ENCODE assay signal across 10 cellular contexts in the genomic region with DNA sequence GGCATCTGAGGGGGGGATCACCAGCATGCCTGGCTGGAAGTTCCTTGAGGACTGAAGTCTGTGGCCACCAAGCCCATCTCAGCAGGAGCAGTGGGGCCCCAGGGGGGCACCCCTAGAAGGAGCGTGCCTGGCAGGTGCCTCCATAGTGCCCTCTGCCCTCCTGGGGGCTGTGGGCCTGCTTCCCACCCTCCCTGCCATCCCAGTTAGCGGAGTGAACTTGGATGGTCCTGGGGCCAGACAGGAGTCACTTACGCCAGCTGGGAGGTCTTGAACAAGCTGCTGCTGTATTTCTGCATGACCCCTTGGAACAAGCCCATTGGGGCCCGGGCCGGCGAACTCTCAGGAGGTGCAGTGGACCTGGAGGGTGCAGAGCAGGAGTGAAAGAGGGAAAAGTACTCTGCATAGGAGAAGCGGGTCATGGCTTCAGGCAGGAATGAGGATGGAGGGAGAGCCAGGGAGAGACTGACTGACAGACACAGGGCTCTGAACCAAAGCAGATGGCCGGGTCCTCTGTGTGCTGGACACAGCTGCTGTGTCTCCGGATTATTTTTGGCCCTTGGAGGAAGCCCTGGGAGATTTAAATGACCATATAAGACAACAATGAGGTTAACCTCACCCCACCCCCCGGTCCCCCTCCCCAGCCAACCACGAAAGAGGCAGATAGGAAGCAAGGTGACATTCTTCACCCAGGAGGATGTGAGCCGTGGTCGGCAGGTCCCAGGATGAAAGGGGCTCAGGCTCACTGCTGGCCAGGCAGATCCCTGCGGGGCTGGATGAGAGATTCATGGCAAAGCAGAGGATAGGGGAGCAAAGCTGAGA. TPM values are rescaled to one million over a fixed set of nuclear protein-coding genes. Genes with fewer than 3 reads are reported as not detected.
DNase-seq lines count a peak whose midpoint lies in the region; ATAC-seq and TF ChIP-seq lines count a peak whose summit lies in the region.
"Had no signal": no experiment of that assay in that cellular context is flagged by ENCODE, and none has a peak within 500 bp of the region (broad histone marks: within the 10 kb centered on the region; RNA-seq: fewer than 3 reads in every experiment).

No MANE protein-coding gene starts in this region.

- H3K9me3 ChIP-seq in colonic mucosa = no peaks in the 10 kb centered on the region

- H3K79me2 ChIP-seq in KMS-11 (ENCODE audit: insufficient read depth, low read depth) = no peaks in the 10 kb centered on the region

- peaks cover 75% of the 10 kb centered on the region for H3K4me1 ChIP-seq in KMS-11 (ENCODE audit: low read depth, poor library complexity, severe bottlenecking)
- no peaks in the 10 kb centered on the region for H3K4me1 ChIP-seq in colonic mucosa

- no peaks in the 10 kb centered on the region for H4K20me1 ChIP-seq in KMS-11 (ENCODE audit: insufficient read depth)

- ATAC-seq in HG02840 (IDR thresholded peaks at IDR 0.05; ENCODE audit: low FRiP score, unreplicated experiment) (no peak), WTC11 (no peak)

- H3K27ac ChIP-seq in KMS-11 = no peak overlapping the region; the same call in 1 of the 2 replicates
- H3K27ac ChIP-seq in colonic mucosa = no peak overlapping the region
- H3K27ac ChIP-seq: RWPE1 had no signal

- no peak overlapping the region for H2AFZ ChIP-seq in KMS-11 (ENCODE audit: low read depth)

- H3K36me3 ChIP-seq in GM06990 (ENCODE audit: control insufficient read depth, insufficient read depth, low read length) (peaks cover 4% of the 10 kb centered on the region; the same call in 1 of the 2 replicates), KMS-11 (ENCODE audit: insufficient read depth) (no peaks in the 10 kb centered on the region), colonic mucosa (no peaks in the 10 kb centered on the region)

- H3K4me1 Mint-ChIP-seq in nephron (peaks cover 66% of the 10 kb centered on the region), WTC11 (peaks cover 42% of the 10 kb centered on the region)

- H3K9ac ChIP-seq in KMS-11 (peak overlapping the region; percentile 25; the same call in 1 of the 2 replicates), colonic mucosa (ENCODE audit: low read depth in 2 of 2, low read length in 2 of 2) (peak overlapping the region; percentile 44 to 50)

- no peak for TF ChIP-seq CTCF in GM06990 (IDR thresholded peaks at IDR 0.05; ENCODE audit: insufficient read depth, low read length, poor library complexity, severe bottlenecking)
- no peak for TF ChIP-seq CTCF in KMS-11 (conservative IDR thresholded peaks at IDR 0.05; ENCODE audit: low read depth, low read length)
- no peak for TF ChIP-seq CTCF in colonic mucosa (IDR thresholded peaks at IDR 0.05)
- no peak for TF ChIP-seq CTCF in nephron (IDR thresholded peaks at IDR 0.05; ENCODE audit: unreplicated experiment in 3 of 3)
- no peak for TF ChIP-seq CTCF in WTC11 (IDR thresholded peaks at IDR 0.05)

- H3K9me3 Mint-ChIP-seq in nephron = no peaks in the 10 kb centered on the region
- H3K9me3 Mint-ChIP-seq in WTC11 = no peaks in the 10 kb centered on the region

- CTCF ChIA-PET in WTC11 (lab: Charles Lee) = interaction anchor here (7.5 kb wide), 1 partner anchor 17 kb away, joined by 52 read pairs; no protein-coding TSS in a partner anchor

- peak overlapping the region in 2 of 3 experiments; percentile 13 to 16 for H3K27ac Mint-ChIP-seq in nephron
- H3K27ac Mint-ChIP-seq in WTC11 = no peak overlapping the region

- peak overlapping the region; percentile 61 for H3K4me3 ChIP-seq in GM06990 (replicated peaks; ENCODE audit: low read depth, low read length)
- H3K4me3 ChIP-seq in KMS-11 (IDR thresholded peaks at IDR 0.05; ENCODE audit: insufficient read depth, low read depth, low read length) = no peak overlapping the region
- no peak overlapping the region for H3K4me3 ChIP-seq in colonic mucosa

- peak overlapping the region; percentile 51 for H3K4me2 ChIP-seq in KMS-11

- no peak for DNase-seq in GM06990 (ENCODE audit: extremely low read depth, insufficient read length)
- DNase-seq in colonic mucosa = no peak
- no peak for DNase-seq in DMS153 treated with DMSO at 0.1 percent for 48 hours (lab: John Stamatoyannopoulos, UW; ENCODE audit: unreplicated experiment)
- no peak for DNase-seq in NCI-H146 treated with DMSO at 0.1 percent for 48 hours (lab: John Stamatoyannopoulos, UW; ENCODE audit: unreplicated experiment)
- DNase-seq in WTC11 (ENCODE audit: low spot score) = no peak

- peak overlapping the region in 2 of 3 experiments; percentile 61 to 73 for H3K4me3 Mint-ChIP-seq in nephron
- H3K4me3 Mint-ChIP-seq in WTC11 = no peak overlapping the region

- H3K27me3 Mint-ChIP-seq in nephron (ENCODE audit: low read depth) = peaks cover 23% of the 10 kb centered on the region
- H3K27me3 Mint-ChIP-seq in WTC11 (ENCODE audit: low read depth) = no peaks in the 10 kb centered on the region

- POLR2A ChIA-PET in WTC11 (lab: Charles Lee) = no interaction called here

- H3K27me3 ChIP-seq in GM06990 (replicated peaks; ENCODE audit: control insufficient read depth, insufficient read depth, low read length) (no peaks in the 10 kb centered on the region), KMS-11 (ENCODE audit: insufficient read depth, low read depth) (no peaks in the 10 kb centered on the region), colonic mucosa (no peaks in the 10 kb centered on the region)

- H3K36me3 Mint-ChIP-seq in nephron (ENCODE audit: low read depth) = no peaks in the 10 kb centered on the region
- no peaks in the 10 kb centered on the region for H3K36me3 Mint-ChIP-seq in WTC11

- intact Hi-C loops in colonic mucosa (cut with DNase I) = no loop called here

TF ChIP-seq in WTC11, 78 proteins besides CTCF, POLR2A, EP300 and RAD21:
- TF ChIP-seq OVOL2 (CRISPR knock-in tag; IDR thresholded peaks at IDR 0.05; ENCODE audit: borderline replicate concordance) = no peak

RNA-seq across cellular contexts. Expression of a gene that starts 19.6 kb away (rescaled TPM):
- 10 to 100 TPM in 1 of 2 donors, 1 to 10 TPM in 1; 1.3 to 13.4 TPM for total RNA-seq in colonic mucosa
- 0.37 to 0.73 TPM (median 0.71 TPM) in 3 replicates for total RNA-seq in WTC11 (2021)

RNA-seq across cellular contexts. Expression of a gene that starts 29.6 kb away (rescaled TPM):
- total RNA-seq in colonic mucosa (not detected), WTC11 (2021) (not detected in 3 replicates)
- total RNA-seq: urinary bladder had no signal

RNA-seq across cellular contexts. Expression of a gene that starts 40.4 kb away (rescaled TPM):
- total RNA-seq in colonic mucosa (not detected), WTC11 (2021) (not detected in 3 replicates)
- total RNA-seq: urinary bladder had no signal
